12 cellular contexts compared by ENCODE assay signal in the genomic region with DNA sequence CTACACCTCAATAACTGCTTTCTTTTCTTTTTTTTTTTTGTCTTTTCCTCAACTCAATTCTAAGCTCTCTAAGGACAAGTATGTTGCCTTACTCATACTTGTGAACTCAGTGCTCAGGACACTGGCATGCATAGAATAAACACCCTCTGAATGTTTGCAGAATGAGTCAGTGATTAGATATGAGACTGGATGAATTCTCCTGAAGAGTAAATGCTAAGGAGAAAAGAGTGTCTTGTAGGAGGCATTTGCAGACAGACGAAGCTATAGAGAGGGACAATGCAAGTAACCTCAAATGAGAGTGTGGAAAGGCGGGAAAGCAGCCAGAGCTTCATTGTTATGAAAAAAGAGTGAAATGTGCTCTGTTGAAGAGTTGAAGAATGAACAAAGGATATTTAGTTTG.
DNase-seq lines count a peak whose midpoint lies in the region; ATAC-seq and TF ChIP-seq lines count a peak whose summit lies in the region.
"Had no signal": no experiment of that assay in that cellular context is flagged by ENCODE, and none has a peak within 500 bp of the region (broad histone marks: within the 10 kb centered on the region; RNA-seq: fewer than 3 reads in every experiment).

No MANE protein-coding gene starts in this region.

- H3K4ac ChIP-seq in mesendoderm (ENCODE audit: low read depth, low read length): no peak overlapping the region

- no peak overlapping the region for H3K27ac ChIP-seq in mesendoderm (ENCODE audit: low read depth, low read length)
- H3K27ac ChIP-seq: esophagus muscularis mucosa had no signal

- H3K36me3 ChIP-seq in mesendoderm (ENCODE audit: control insufficient read depth, insufficient read depth, low read length): no peaks in the 10 kb centered on the region
- H3K36me3 ChIP-seq: esophagus muscularis mucosa had no signal

- TF ChIP-seq CTCF in AG10803 (conservative IDR thresholded peaks at IDR 0.05; ENCODE audit: low read length): no peak
- no peak for TF ChIP-seq CTCF in LNCaP clone FGC (IDR thresholded peaks at IDR 0.05; ENCODE audit: control insufficient read depth, extremely low read depth, insufficient read depth)

- H3K9ac ChIP-seq in mesendoderm (ENCODE audit: low read length): no peak overlapping the region

- H2AK5ac ChIP-seq in mesendoderm (ENCODE audit: low read length): no peak overlapping the region

- H4K5ac ChIP-seq in mesendoderm (ENCODE audit: low read length): no peak overlapping the region

- H3K18ac ChIP-seq in mesendoderm (ENCODE audit: low read length): no peak overlapping the region

- no peak overlapping the region for H3K56ac ChIP-seq in mesendoderm (ENCODE audit: low read length)

- H4K8ac ChIP-seq in mesendoderm (ENCODE audit: low read depth, low read length): no peak overlapping the region

- H3K27me3 ChIP-seq in mesendoderm (ENCODE audit: insufficient read depth, low read length, poor library complexity): no peaks in the 10 kb centered on the region
- H3K27me3 ChIP-seq: esophagus muscularis mucosa had no signal

- ATAC-seq in GM19023 (IDR thresholded peaks at IDR 0.05; ENCODE audit: unreplicated experiment): no peak

- no peak overlapping the region for H2BK120ac ChIP-seq in mesendoderm (ENCODE audit: low read depth, low read length)

- DNase-seq in AG10803 (ENCODE audit: low read depth) (peak; percentile 97), LNCaP clone FGC (ENCODE audit: low read depth) (peak; percentile 58), dedifferentiated amniotic fluid mesenchymal stem cell (ENCODE audit: extremely low spot score) (peak; percentile 88), mesendoderm (peak; percentile 97), cortex of kidney (lab: John Stamatoyannopoulos, UW) (no peak), KBM-7 (no peak), NCI-H2171 treated with DMSO at 0.1 percent for 48 hours (lab: John Stamatoyannopoulos, UW) (no peak)
- DNase-seq: DMS 273 treated with DMSO at 0.1 percent for 48 hours, NCI-H2029, posterior cingulate gyrus had no signal

- H3K23ac ChIP-seq in mesendoderm (ENCODE audit: low read length): no peak overlapping the region

- no CpG with 5 or more reads among the region's 2 CpGs for WGBS in mesendoderm (ENCODE audit: extremely low coverage, insufficient coverage, low lambda C conversion rate)

- no peak overlapping the region for H2BK15ac ChIP-seq in mesendoderm (replicated peaks; ENCODE audit: low read depth)

- no peaks in the 10 kb centered on the region for H3K79me2 ChIP-seq in mesendoderm (ENCODE audit: control insufficient read depth, insufficient read depth, low read length)

- no peak overlapping the region for H3K4me2 ChIP-seq in mesendoderm (ENCODE audit: low read length)

- in situ Hi-C loops in KBM-7 (cut with MboI; ENCODE audit: low pct_unique_long_range_greater_than_20kb, low sequenced_read_pairs): no loop called here

- no peak overlapping the region for H2BK5ac ChIP-seq in mesendoderm (ENCODE audit: low read length)

- no peaks in the 10 kb centered on the region for H3K4me1 ChIP-seq in mesendoderm (ENCODE audit: control insufficient read depth, low read depth, low read length)
- H3K4me1 ChIP-seq: esophagus muscularis mucosa had no signal

- H3K79me1 ChIP-seq in mesendoderm (ENCODE audit: low read length): no peaks in the 10 kb centered on the region

- H3K4me3 ChIP-seq in AG10803 (ENCODE audit: low read length) (no peak overlapping the region), LNCaP clone FGC (ENCODE audit: low read depth, low read length) (no peak overlapping the region), mesendoderm (ENCODE audit: low read length) (no peak overlapping the region)
- H3K4me3 ChIP-seq: esophagus muscularis mucosa had no signal

Comparison
In these comparisons a context has a peak if more than half of its experiments do, and no peak if none do; other contexts are left out.
1. DNase-seq: peak in AG10803 (single experiment), LNCaP clone FGC (single experiment), dedifferentiated amniotic fluid mesenchymal stem cell (single experiment) and mesendoderm (single experiment); none in cortex of kidney (single experiment), KBM-7 (single experiment) and NCI-H2171 treated with DMSO at 0.1 percent for 48 hours (single experiment).